16 cellular contexts compared by ENCODE assay signal in genomic region chr2:31217465-31218200, GRCh38. TPM values are rescaled to one million over a fixed set of nuclear protein-coding genes. Genes with fewer than 3 reads are reported as not detected.
DNase-seq lines count a peak whose midpoint lies in the region; ATAC-seq, FAIRE-seq and TF ChIP-seq lines count a peak whose summit lies in the region.
"Had no signal": no experiment of that assay in that cellular context is flagged by ENCODE, and none has a peak within 500 bp of the region (broad histone marks: within the 10 kb centered on the region; RNA-seq: fewer than 3 reads in every experiment).

Gene CAPN14 (minus strand): TSS chr2:31217515. CDS start chr2:31205447, 12,068 bp downstream.

- H3K9me3 Mint-ChIP-seq in osteocyte (ENCODE audit: unreplicated experiment) = no peaks in the 10 kb centered on the region
- H3K9me3 Mint-ChIP-seq: activated naive CD4-positive, alpha-beta T cell treated with anti-CD3 and anti-CD28 coated beads, Interleukin-2, amount 50 U/mL, for 24 hours had no signal

- no peak within 1 kb of the TSS for H3K27ac Mint-ChIP-seq in osteocyte (ENCODE audit: unreplicated experiment)
- H3K27ac Mint-ChIP-seq: activated naive CD4-positive, alpha-beta T cell treated with anti-CD3 and anti-CD28 coated beads, Interleukin-2, amount 50 U/mL, for 24 hours had no signal

- H3K27ac ChIP-seq in GM12878 (ENCODE audit: control insufficient read depth, insufficient read depth) = peak within 1 kb of the TSS; percentile 52
- H3K27ac ChIP-seq: C4-2B, skin epidermis had no signal

- H3K9me3 ChIP-seq in GM12878 (replicated peaks; ENCODE audit: control insufficient read depth, insufficient read depth, low read length) = no peaks in the 10 kb centered on the region

- BruUV-seq in GM12878 (replicated peaks; lab: Mats Ljungman, UMichigan) = no TSS peak

- RAD21 ChIA-PET in GM12878 (lab: Charles Lee; ENCODE audit: unreplicated experiment) = interaction anchor here (0.6 to 3.3 kb wide), 4 partner anchors 35 to 47 kb away, joined by 4 to 12 read pairs (median 6); no protein-coding TSS in a partner anchor

- H3K4me3 ChIP-seq in GM06990 (replicated peaks; ENCODE audit: low read depth, low read length) = no peak within 1 kb of the TSS
- H3K4me3 ChIP-seq in GM12878 = no peak within 1 kb of the TSS
- H3K4me3 ChIP-seq: skin epidermis had no signal

- no peak for FAIRE-seq in GM12878 (lab: Jason Lieb, UNC)

- no peak within 1 kb of the TSS for H2AFZ ChIP-seq in GM12878 (ENCODE audit: control insufficient read depth, low read depth, low read length)

- peaks cover 28% of the 10 kb centered on the region for H3K27me3 Mint-ChIP-seq in osteocyte (ENCODE audit: unreplicated experiment)

- no peak for TF ChIP-seq EP300 in GM12878 (IDR thresholded peaks at IDR 0.05; ENCODE audit: borderline replicate concordance in 1 of 2, control insufficient read depth in 1 of 2, low read depth in 2 of 2, low read length in 2 of 2)

- CTCF ChIA-PET in GM12878 (lab: Yijun Ruan, JAX) = interaction anchor here (0.7 to 2.1 kb wide), 5 partner anchors 10 to 80 kb away, joined by 3 to 14 read pairs (median 3); partner anchors contain the start of gene EHD3

- no peaks in the 10 kb centered on the region for H3K36me3 Mint-ChIP-seq in osteocyte (ENCODE audit: unreplicated experiment)

- H3K9ac ChIP-seq in GM12878 (ENCODE audit: control insufficient read depth, insufficient read depth, low read length) = no peak within 1 kb of the TSS

- SMC1A ChIA-PET in GM12878 (lab: Charles Lee; ENCODE audit: uncharacterized antibody, unreplicated experiment) = interaction anchor here (0.9 to 2.5 kb wide), 6 partner anchors 9 to 47 kb away, joined by 3 to 12 read pairs (median 7); no protein-coding TSS in a partner anchor

- no peaks in the 10 kb centered on the region for H3K4me1 Mint-ChIP-seq in osteocyte (ENCODE audit: unreplicated experiment)

- DNase-seq in GM06990 (ENCODE audit: extremely low read depth, insufficient read length) (peak; percentile 27), GM12878 (ENCODE audit: low read depth, low spot score) (no peak), osteocyte (ENCODE audit: extremely low spot score, unreplicated experiment) (peak; percentile 48), NCI-H1105 treated with DMSO at 0.1 percent for 48 hours (lab: John Stamatoyannopoulos, UW) (no peak), posterior vena cava (ENCODE audit: low spot score) (no peak)
- DNase-seq: EL; NCI-H1436; NCI-H2227 treated with DMSO at 0.1 percent for 48 hours; nucleus accumbens; PC-3; stimulated activated naive CD4-positive, alpha-beta T cell treated with Interleukin-2 at 50 U/mL for 16 hours had no signal

- H3K79me2 ChIP-seq in GM12878 (ENCODE audit: control insufficient read depth, insufficient read depth, low read length) = no peaks in the 10 kb centered on the region

- TF ChIP-seq RAD21 in GM12878 (IDR thresholded peaks at IDR 0.05; ENCODE audit: insufficient read depth, low read depth, low read length) = no peak

- no peaks in the 10 kb centered on the region for H4K20me1 ChIP-seq in GM12878 (ENCODE audit: control insufficient read depth, insufficient read depth)

- in situ Hi-C loops in GM12878 (cut with MboI) = no loop called here

- intact Hi-C loops in GM12878 (cut with micrococcal nuclease; ENCODE audit: unreplicated experiment) (loop anchor here (5.0 kb wide), 1 partner anchor 115 kb away; no protein-coding TSS in a partner anchor), posterior vena cava (cut with DNase I) (no loop called here)

- H3K36me3 ChIP-seq in GM06990 (ENCODE audit: control insufficient read depth, insufficient read depth, low read length) (no peaks in the 10 kb centered on the region), GM12878 (ENCODE audit: control insufficient read depth in 2 of 2, insufficient read depth in 2 of 2, low read length in 1 of 2) (no peaks in the 10 kb centered on the region)

- H3K27me3 ChIP-seq in GM06990 (replicated peaks; ENCODE audit: control insufficient read depth, insufficient read depth, low read length) = no peaks in the 10 kb centered on the region
- no peaks in the 10 kb centered on the region for H3K27me3 ChIP-seq in GM12878 (replicated peaks in 1 of 2; ENCODE audit: control insufficient read depth in 2 of 2, insufficient read depth in 2 of 2, low read length in 1 of 2)

- WGBS in GM12878 (ENCODE audit: insufficient coverage, insufficient replicate concordance, low lambda C conversion rate, missing lambda C conversion rate) = 20% methylated on average over 6 of the region's 6 CpGs

- no peak within 1 kb of the TSS for H3K4me3 Mint-ChIP-seq in osteocyte (ENCODE audit: unreplicated experiment)
- H3K4me3 Mint-ChIP-seq: activated naive CD4-positive, alpha-beta T cell treated with anti-CD3 and anti-CD28 coated beads, Interleukin-2, amount 50 U/mL, for 24 hours had no signal

- ATAC-seq in HG02610 (IDR thresholded peaks at IDR 0.05; ENCODE audit: unreplicated experiment) (peak; percentile 32), GM12878 (peak; percentile 58), GM19023 (IDR thresholded peaks at IDR 0.05; ENCODE audit: unreplicated experiment) (no peak)
- ATAC-seq: PC-3 had no signal

- POLR2A ChIA-PET in GM12878 (lab: Charles Lee) = interaction anchor here (0.6 to 1.7 kb wide), 3 partner anchors 10 to 40 kb away, joined by 3 to 7 read pairs (median 4); no protein-coding TSS in a partner anchor

- TF ChIP-seq CTCF in GM06990 (IDR thresholded peaks at IDR 0.05; ENCODE audit: insufficient read depth, low read length, poor library complexity, severe bottlenecking) (no peak), GM12878 (IDR thresholded peaks at IDR 0.05 in 2 of 3, conservative IDR thresholded peaks at IDR 0.05 in 1 of 3; ENCODE audit: control insufficient read depth in 2 of 3, extremely low read depth in 1 of 3, insufficient read depth in 1 of 3, low read depth in 3 of 3, low read length in 3 of 3) (no peak), osteocyte (IDR thresholded peaks at IDR 0.05) (no peak)

- H3K4me2 ChIP-seq in GM12878 (ENCODE audit: control insufficient read depth, insufficient read depth) = peak within 1 kb of the TSS; percentile 44; the same call in 1 of the 2 replicates

- H3K4me1 ChIP-seq in GM12878 (ENCODE audit: control insufficient read depth, insufficient read depth, low read length) = peaks cover 58% of the 10 kb centered on the region

- no peak for TF ChIP-seq POLR2A in GM12878 (IDR thresholded peaks at IDR 0.05; ENCODE audit: low read depth, low read length)

TF ChIP-seq in GM12878, 131 proteins besides CTCF, POLR2A, EP300 and RAD21 (continues in another document):
- TF ChIP-seq JUND (IDR thresholded peaks at IDR 0.05; ENCODE audit: low read depth, low read length) (no peak), ZBED1 (IDR thresholded peaks at IDR 0.05; ENCODE audit: borderline replicate concordance) (no peak), SMAD1 (IDR thresholded peaks at IDR 0.05; ENCODE audit: low read depth, partially characterized antibody) (no peak), PBX3 (IDR thresholded peaks at IDR 0.05; ENCODE audit: insufficient replicate concordance, low read depth, low read length) (no peak), ZBTB4 (CRISPR knock-in tag; IDR thresholded peaks at IDR 0.05) (no peak)

RNA-seq across cellular contexts. Expression of gene CAPN14, which starts in this region (rescaled TPM):
- 2.8 and 3.2 TPM in 2 replicates for total RNA-seq in GM12878 (2013; cell fraction: nucleolus; rRNA removed)
- 1.1 and 1.4 TPM in 2 replicates for total RNA-seq in GM12878 (2014; rRNA removed)
- total RNA-seq in GM12878 (2014; rRNA removed; fragmentation: Illumina TruSeq; extraction: Trizol) = 1.3 and 1.4 TPM in 2 replicates
- 1.3 and 1.5 TPM in 2 replicates for total RNA-seq in GM12878 (2021)
- 0.16 TPM for polyA plus RNA-seq in GM12878 (2011; ENCODE audit: low read depth)
- 1.2 and 1.5 TPM in 2 replicates for polyA plus RNA-seq in GM12878 (2011; rRNA removed)
- 0.90 and 1.0 TPM in 2 replicates for polyA plus RNA-seq in GM12878 (2011; cell fraction: cytosol; rRNA removed)
- 2.1 and 2.2 TPM in 2 replicates for polyA plus RNA-seq in GM12878 (2011; cell fraction: nucleus; rRNA removed)
- 0.29 and 0.34 TPM in 2 replicates for polyA plus RNA-seq in GM12878 (2012)
- polyA plus RNA-seq in GM12878 (2014; fragmentation: Illumina TruSeq; extraction: Trizol) = 1.5 and 1.8 TPM in 2 replicates
- under 1 TPM; 0.08 to 0.22 TPM for polyA plus RNA-seq in GM12878 (2014; fragmentation: Nextera tagmentation; extraction: Ambion mirVana)
- 1.4 TPM in 2 replicates for polyA plus RNA-seq in GM12878 (2014; rRNA removed)
- under 1 TPM; 0.64 to 0.72 TPM for polyA plus RNA-seq in GM12878 (2016; fragmentation: Nextera tagmentation; extraction: Ambion mirVana)
- polyA minus RNA-seq in GM12878 (2011; rRNA and poly(A)+ RNA removed) = 1.2 and 1.4 TPM in 2 replicates
- 0.40 TPM in 1 of 2 replicates, not detected in the other for polyA minus RNA-seq in GM12878 (2011; cell fraction: cytosol; rRNA and poly(A)+ RNA removed)
- polyA minus RNA-seq in GM12878 (2011; cell fraction: nucleus; rRNA and poly(A)+ RNA removed) = 0.85 and 1.5 TPM in 2 replicates
- total RNA-seq in osteocyte = 0.13 and 0.24 TPM in 2 replicates
- under 1 TPM; 0.09 to 0.14 TPM for total RNA-seq in posterior vena cava
- total RNA-seq: PC-3 had no signal

Comparison
In these comparisons a context has a peak if more than half of its experiments do, and no peak if none do; other contexts are left out.
1. Peak in DNase-seq in osteocyte; RNA of the gene not detected or under 1 TPM.